19 cellular contexts compared by ENCODE assay signal in the genomic region with DNA sequence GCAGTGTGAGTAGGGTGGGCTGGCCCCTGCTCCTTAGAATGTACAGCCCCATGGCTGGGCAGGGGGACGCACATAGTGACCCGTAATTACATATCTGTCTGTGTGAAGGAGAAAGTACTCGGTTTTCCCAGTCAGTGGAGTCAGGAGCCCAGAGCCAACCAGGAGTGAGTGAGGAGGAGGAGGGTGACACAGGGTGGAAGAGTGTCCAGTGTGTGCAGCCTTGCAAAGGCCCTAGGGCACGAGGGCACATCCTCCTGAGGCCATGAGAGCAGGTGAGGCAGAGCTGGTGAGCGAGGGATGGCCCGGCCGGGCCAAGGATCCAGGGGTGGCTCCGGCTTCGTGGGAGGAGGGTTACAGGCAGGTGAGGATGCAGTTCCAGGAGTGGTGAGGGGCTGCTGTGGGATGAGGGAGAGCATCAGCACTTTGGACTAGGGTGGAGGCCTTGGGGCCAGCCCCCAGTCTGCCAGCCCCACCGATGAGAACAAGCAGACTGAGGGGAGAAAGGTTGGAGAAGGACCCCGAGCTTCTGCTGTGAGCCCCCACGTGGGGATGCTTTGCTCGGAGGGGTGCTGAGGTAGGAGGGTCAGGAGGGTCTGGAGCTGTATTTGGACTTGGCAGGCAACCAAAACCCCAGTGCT.
A peak's percentile ranks its signal among the peaks of the same experiment; 100 is the strongest.
DNase-seq lines count a peak whose midpoint lies in the region; ATAC-seq, FAIRE-seq and TF ChIP-seq lines count a peak whose summit lies in the region.
"Had no signal": no experiment of that assay in that cellular context is flagged by ENCODE, and none has a peak within 500 bp of the region (broad histone marks: within the 10 kb centered on the region; RNA-seq: fewer than 3 reads in every experiment).

No MANE protein-coding gene starts in this region.

- BruUV-seq in HepG2 (replicated peaks; lab: Mats Ljungman, UMichigan): no TSS peak

- TF ChIP-seq EP300 in HepG2 (IDR thresholded peaks at IDR 0.05; ENCODE audit: low read depth in 2 of 2, low read length in 2 of 2) (no peak), HepG2 (CRISPR knock-in tag; IDR thresholded peaks at IDR 0.05; ENCODE audit: borderline replicate concordance) (no peak)

- no peak for FAIRE-seq in HepG2 (lab: Jason Lieb, UNC)

- no peak overlapping the region for H2AFZ ChIP-seq in HepG2 (ENCODE audit: low read length)
- H2AFZ ChIP-seq: parathyroid adenoma had no signal

- H4K20me1 ChIP-seq in HepG2 (ENCODE audit: insufficient read depth, low read length): 0 out of 2 replicates have a peak, but pooled peaks cover 2% of the 10 kb centered on the region

- no peak overlapping the region for H3K4me3 ChIP-seq in right lobe of liver
- H3K4me3 ChIP-seq in HepG2 (replicated peaks in 1 of 3; ENCODE audit: insufficient read depth in 1 of 3, low read depth in 2 of 3, low read length in 3 of 3): no peak overlapping the region
- H3K4me3 ChIP-seq in right cardiac atrium (ENCODE audit: low read length): no peak overlapping the region
- H3K4me3 ChIP-seq in SJCRH30: no peak overlapping the region
- H3K4me3 ChIP-seq: body of pancreas, smooth muscle cell had no signal

- intact Hi-C loops in right lobe of liver (cut with DNase I): no loop called here
- intact Hi-C loops in HepG2 (cut with micrococcal nuclease; ENCODE audit: unreplicated experiment): no loop called here
- intact Hi-C loops in right cardiac atrium (cut with DNase I): no loop called here
- intact Hi-C loops in posterior vena cava (cut with DNase I): no loop called here

- no peak overlapping the region for H3K27ac ChIP-seq in right lobe of liver
- H3K27ac ChIP-seq in HepG2 (ENCODE audit: extremely low read length, insufficient read depth, low read length): no peak overlapping the region
- H3K27ac ChIP-seq in right cardiac atrium (ENCODE audit: low read length): no peak overlapping the region
- H3K27ac ChIP-seq in RWPE1: no peak overlapping the region
- H3K27ac ChIP-seq in SJCRH30: no peak overlapping the region
- H3K27ac ChIP-seq: body of pancreas, foreskin keratinocyte, parathyroid adenoma had no signal

- TF ChIP-seq CTCF in right lobe of liver (IDR thresholded peaks at IDR 0.05) (no peak), HepG2 (CRISPR knock-in tag; IDR thresholded peaks at IDR 0.05) (no peak), RWPE1 (conservative IDR thresholded peaks at IDR 0.05; ENCODE audit: low read depth) (no peak)

- no peak overlapping the region for H3K4me3 Mint-ChIP-seq in T-helper 2 cell treated with Interferon-gamma antibody and Interleukin-4, amounts not matched to agents 5 μg/mL and 100 μg/mL, for 36 hours
- H3K4me3 Mint-ChIP-seq: activated CD8-positive, alpha-beta memory T cell treated with anti-CD3 and anti-CD28 coated beads, Interleukin-2, amount 10 ng/mL, durations not matched to agents 7 days and 5 days had no signal

- H3K27ac Mint-ChIP-seq in T-helper 2 cell treated with Interferon-gamma antibody and Interleukin-4, amounts not matched to agents 5 μg/mL and 100 μg/mL, for 36 hours: no peak overlapping the region
- H3K27ac Mint-ChIP-seq: activated CD8-positive, alpha-beta memory T cell treated with anti-CD3 and anti-CD28 coated beads, Interleukin-2, amount 10 ng/mL, durations not matched to agents 7 days and 5 days; CD8-positive, alpha-beta T cell had no signal

- H3K27me3 Mint-ChIP-seq in T-helper 2 cell treated with Interferon-gamma antibody and Interleukin-4, amounts not matched to agents 5 μg/mL and 100 μg/mL, for 36 hours (ENCODE audit: low read depth): peaks cover 3% of the 10 kb centered on the region

- no peaks in the 10 kb centered on the region for H3K4me1 ChIP-seq in right lobe of liver
- peaks cover 8% of the 10 kb centered on the region for H3K4me1 ChIP-seq in HepG2 (ENCODE audit: insufficient read depth, low read length)
- no peaks in the 10 kb centered on the region for H3K4me1 ChIP-seq in right cardiac atrium (ENCODE audit: control insufficient read depth, insufficient read depth, low read length)
- no peaks in the 10 kb centered on the region for H3K4me1 ChIP-seq in SJCRH30
- H3K4me1 ChIP-seq: foreskin keratinocyte, parathyroid adenoma had no signal

- no peaks in the 10 kb centered on the region for H3K36me3 Mint-ChIP-seq in T-helper 2 cell treated with Interferon-gamma antibody and Interleukin-4, amounts not matched to agents 5 μg/mL and 100 μg/mL, for 36 hours (ENCODE audit: low read depth)
- H3K36me3 Mint-ChIP-seq: activated CD8-positive, alpha-beta memory T cell treated with anti-CD3 and anti-CD28 coated beads, Interleukin-2, amount 10 ng/mL, durations not matched to agents 7 days and 5 days had no signal

- WGBS in right lobe of liver (ENCODE audit: insufficient coverage, low coverage, low lambda C conversion rate, missing lambda C conversion rate): 46% methylated on average over 5 of the region's 13 CpGs
- WGBS in HepG2 (ENCODE audit: low lambda C conversion rate): 51% methylated on average over 13 of the region's 13 CpGs
- 86% methylated on average over 13 of the region's 13 CpGs for WGBS in right cardiac atrium

- no peaks in the 10 kb centered on the region for H3K27me3 ChIP-seq in right lobe of liver
- peaks cover 25 to 78% of the 10 kb centered on the region in 2 experiments for H3K27me3 ChIP-seq in HepG2 (ENCODE audit: control insufficient read depth in 1 of 2, insufficient read depth in 2 of 2, low read length in 2 of 2)
- H3K27me3 ChIP-seq in right cardiac atrium (ENCODE audit: control insufficient read depth, insufficient read depth): no peaks in the 10 kb centered on the region
- H3K27me3 ChIP-seq in SJCRH30: no peaks in the 10 kb centered on the region
- H3K27me3 ChIP-seq: body of pancreas had no signal

- DNase-seq in right lobe of liver: peak in 2 of 3 donors; percentile 8 to 40
- DNase-seq in HepG2 (ENCODE audit: low spot score): no peak
- peak; percentile 2 to 25 (median 17) for DNase-seq in right cardiac atrium
- peak; percentile 71 for DNase-seq in posterior vena cava (ENCODE audit: low spot score)
- DNase-seq in activated CD4-positive, alpha-beta T cell treated with anti-CD3 and anti-CD28 coated beads for 4 hours: no peak
- no peak for DNase-seq in RWPE1 (ENCODE audit: low spot score)
- no peak for DNase-seq in T-helper 2 cell treated with Interferon-gamma antibody and Interleukin-4, amounts not matched to agents 5 μg/mL and 100 μg/mL, for 36 hours (ENCODE audit: low spot score)
- no peak for DNase-seq in SJCRH30
- DNase-seq: activated CD8-positive, alpha-beta memory T cell treated with anti-CD3 and anti-CD28 coated beads, Interleukin-2, amount 10 ng/mL, durations not matched to agents 7 days and 5 days; CD8-positive, alpha-beta T cell; cortex of kidney; foreskin keratinocyte; NCI-H1417 treated with DMSO at 0.1 percent for 48 hours; stimulated activated CD8-positive, alpha-beta memory T cell treated with anti-CD3 and anti-CD28 coated beads, Interleukin-4, amount 100 ng/mL, for 48 hours had no signal

- in situ Hi-C loops in HepG2 (cut with HindIII; ENCODE audit: extremely low pct_ligation_motif_present, low pct_unique_long_range_greater_than_20kb): no loop called here

- TF ChIP-seq POLR2A in right lobe of liver (IDR thresholded peaks at IDR 0.05) (no peak), HepG2 (IDR thresholded peaks at IDR 0.05; ENCODE audit: insufficient read depth in 1 of 2, low read depth in 2 of 2, low read length in 2 of 2) (no peak)

- CTCF ChIA-PET in HepG2 (lab: Yijun Ruan, JAX; ENCODE audit: low intra/inter-chr PET ratio, low total read pairs): no interaction called here
- CTCF ChIA-PET in RWPE1 (lab: Yijun Ruan, JAX): no interaction called here

- TF ChIP-seq RAD21 in HepG2 (CRISPR knock-in tag; IDR thresholded peaks at IDR 0.05): no peak

- ATAC-seq in right lobe of liver (no peak), HepG2 (no peak), right cardiac atrium (no peak)
- ATAC-seq: activated CD8-positive, alpha-beta memory T cell treated with anti-CD3 and anti-CD28 coated beads, Interleukin-2, amount 10 ng/mL, durations not matched to agents 7 days and 5 days; body of pancreas; CD8-positive, alpha-beta T cell; foreskin keratinocyte; Panc1; SK-N-SH treated with all-trans-retinoic acid at 6 μM for 48 hours had no signal

- POLR2A ChIA-PET in HepG2 (lab: Yijun Ruan, JAX) (no interaction called here), RWPE1 (lab: Yijun Ruan, JAX; ENCODE audit: low non-redundant PET) (no interaction called here)

- H3K4me1 Mint-ChIP-seq in T-helper 2 cell treated with Interferon-gamma antibody and Interleukin-4, amounts not matched to agents 5 μg/mL and 100 μg/mL, for 36 hours (ENCODE audit: low read depth): no peaks in the 10 kb centered on the region
- H3K4me1 Mint-ChIP-seq: activated CD8-positive, alpha-beta memory T cell treated with anti-CD3 and anti-CD28 coated beads, Interleukin-2, amount 10 ng/mL, durations not matched to agents 7 days and 5 days had no signal

- H3K9me3 ChIP-seq in right lobe of liver (no peaks in the 10 kb centered on the region), HepG2 (ENCODE audit: low read length) (no peaks in the 10 kb centered on the region), right cardiac atrium (ENCODE audit: control insufficient read depth, low read length) (no peaks in the 10 kb centered on the region), SJCRH30 (replicated peaks) (no peaks in the 10 kb centered on the region)
- H3K9me3 ChIP-seq: body of pancreas had no signal

- no peaks in the 10 kb centered on the region for H3K79me2 ChIP-seq in HepG2 (ENCODE audit: insufficient read depth, low read length)
- H3K79me2 ChIP-seq: parathyroid adenoma had no signal

- H3K4me2 ChIP-seq in HepG2 (ENCODE audit: low read depth, low read length): no peak overlapping the region
- H3K4me2 ChIP-seq: smooth muscle cell had no signal

- H3K36me3 ChIP-seq in right lobe of liver: no peaks in the 10 kb centered on the region
- no peaks in the 10 kb centered on the region for H3K36me3 ChIP-seq in HepG2 (replicated peaks in 1 of 2; ENCODE audit: control insufficient read depth in 1 of 2, insufficient read depth in 2 of 2, low read length in 2 of 2)
- no peaks in the 10 kb centered on the region for H3K36me3 ChIP-seq in SJCRH30

- H3K9ac ChIP-seq in HepG2 (ENCODE audit: insufficient read depth, low read depth, low read length): no peak overlapping the region
- H3K9ac ChIP-seq: parathyroid adenoma had no signal

- H3K9me3 Mint-ChIP-seq in T-helper 2 cell treated with Interferon-gamma antibody and Interleukin-4, amounts not matched to agents 5 μg/mL and 100 μg/mL, for 36 hours: no peaks in the 10 kb centered on the region
- H3K9me3 Mint-ChIP-seq: CD8-positive, alpha-beta T cell had no signal

TF ChIP-seq in HepG2, 621 proteins besides CTCF, POLR2A, EP300 and RAD21 (continues in another document):
- no peak for TF ChIP-seq ZMAT3 (CRISPR knock-in tag; conservative IDR thresholded peaks at IDR 0.05)
- TF ChIP-seq KLF12 (CRISPR knock-in tag; IDR thresholded peaks at IDR 0.05; ENCODE audit: borderline replicate concordance): no peak
- TF ChIP-seq TFAP4 (IDR thresholded peaks at IDR 0.05; ENCODE audit: borderline replicate concordance, low read depth): no peak

Comparison
In these comparisons a context has a peak if more than half of its experiments do, and no peak if none do; other contexts are left out.
1. DNase-seq: peak in right lobe of liver (2 of 3), right cardiac atrium (3 of 3) and posterior vena cava (single experiment); none in HepG2 (single experiment), activated CD4-positive, alpha-beta T cell treated with anti-CD3 and anti-CD28 coated beads for 4 hours (0 of 2), RWPE1 (single experiment), T-helper 2 cell treated with Interferon-gamma antibody and Interleukin-4, amounts not matched to agents 5 μg/mL and 100 μg/mL, for 36 hours (single experiment) and SJCRH30 (0 of 2).